24 cellular contexts compared by ENCODE assay signal in the genomic region with DNA sequence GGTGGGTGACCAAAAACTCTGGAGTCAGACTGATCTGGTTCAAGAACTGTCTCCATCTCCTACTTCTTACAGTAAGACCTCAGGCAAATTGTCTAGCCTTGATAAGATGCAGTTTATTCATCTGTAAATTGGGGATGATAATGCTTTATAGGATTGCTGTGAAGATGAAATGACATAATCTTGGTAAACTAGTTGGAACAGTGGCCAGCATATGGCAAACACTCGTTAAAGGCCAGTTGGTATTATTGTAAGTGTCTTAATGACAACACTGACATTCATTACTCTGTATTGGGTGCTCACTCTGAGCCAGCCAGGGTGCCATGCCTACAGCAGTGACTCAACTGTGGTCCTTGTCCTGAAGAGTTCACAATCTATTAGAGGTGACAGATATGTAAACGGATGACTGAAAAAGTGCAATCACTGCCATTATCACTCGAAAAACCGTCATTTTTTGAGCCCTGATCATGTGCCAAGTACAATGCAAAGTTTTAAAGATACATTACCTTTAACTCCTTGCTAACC.
DNase-seq lines count a peak whose midpoint lies in the region; ATAC-seq and TF ChIP-seq lines count a peak whose summit lies in the region.
"Had no signal": no experiment of that assay in that cellular context is flagged by ENCODE, and none has a peak within 500 bp of the region (broad histone marks: within the 10 kb centered on the region; RNA-seq: fewer than 3 reads in every experiment).

No MANE protein-coding gene starts in this region.

- H3K4me3 ChIP-seq in LNCaP clone FGC (ENCODE audit: low read depth, low read length) (no peak overlapping the region), dorsolateral prefrontal cortex (no peak overlapping the region)

- peak; percentile 29 for ATAC-seq in activated T-helper 17 cell treated with anti-CD3 and anti-CD28 coated beads, Interleukin-2, amount 50 U/mL, for 72 hours (replicated peaks)
- no peak for ATAC-seq in GM21723 (IDR thresholded peaks at IDR 0.05; ENCODE audit: unreplicated experiment)

- peaks cover 66% of the 10 kb centered on the region for H3K27me3 Mint-ChIP-seq in activated T-helper 17 cell treated with anti-CD3 and anti-CD28 coated beads, Interleukin-2, amount 50 U/mL, for 72 hours

- DNase-seq in activated effector memory CD4-positive, alpha-beta T cell treated with anti-CD3 and anti-CD28 coated beads, Interleukin-2, amount 50 U/mL, for 16 hours: peak; percentile 55
- no peak for DNase-seq in activated effector memory CD4-positive, alpha-beta T cell treated with Interleukin-2 at 50 U/mL for 16 hours
- DNase-seq in LNCaP clone FGC (ENCODE audit: low read depth) (peak; percentile 95), NOMO-1 treated with dmso at 0.1 percent for 144 hours (lab: John Stamatoyannopoulos, UW; ENCODE audit: unreplicated experiment) (no peak), dorsolateral prefrontal cortex (no peak)
- DNase-seq: C1 segment of cervical spinal cord; CD4-positive, alpha-beta memory T cell; COR-L47; EL; GDM1; HCEC 1CT; MV-4-11; NCI-H1105; NCI-H1436 treated with DMSO at 0.1 percent for 48 hours; NCI-H187 treated with DMSO at 0.1 percent for 48 hours; NCI-H2171 treated with DMSO at 0.1 percent for 48 hours; NCI-H774; RPMI8226; SHP77 had no signal

- H3K4me3 Mint-ChIP-seq in activated T-helper 17 cell treated with anti-CD3 and anti-CD28 coated beads, Interleukin-2, amount 50 U/mL, for 72 hours: no peak overlapping the region
- H3K4me3 Mint-ChIP-seq: CD4-positive, alpha-beta memory T cell; IgD-negative memory B cell had no signal

- TF ChIP-seq CTCF in LNCaP clone FGC (IDR thresholded peaks at IDR 0.05; ENCODE audit: control insufficient read depth, extremely low read depth, insufficient read depth): no peak
- TF ChIP-seq CTCF in dorsolateral prefrontal cortex (IDR thresholded peaks at IDR 0.05 in 54 of 56, conservative IDR thresholded peaks at IDR 0.05 in 2 of 56; ENCODE audit: low read depth in 1 of 56, partially characterized antibody in 56 of 56): no peak

- H3K9me3 Mint-ChIP-seq in activated T-helper 17 cell treated with anti-CD3 and anti-CD28 coated beads, Interleukin-2, amount 50 U/mL, for 72 hours: no peaks in the 10 kb centered on the region

- intact Hi-C loops in dorsolateral prefrontal cortex (cut with DNase I): no loop called here

- no peaks in the 10 kb centered on the region for H3K36me3 Mint-ChIP-seq in activated T-helper 17 cell treated with anti-CD3 and anti-CD28 coated beads, Interleukin-2, amount 50 U/mL, for 72 hours (ENCODE audit: low read depth)
- H3K36me3 Mint-ChIP-seq: CD4-positive, alpha-beta memory T cell had no signal

- no peak overlapping the region for H3K27ac ChIP-seq in dorsolateral prefrontal cortex
- H3K27ac ChIP-seq: HL-60, KMS-11 had no signal

- peaks cover 12% of the 10 kb centered on the region for H3K4me1 Mint-ChIP-seq in activated T-helper 17 cell treated with anti-CD3 and anti-CD28 coated beads, Interleukin-2, amount 50 U/mL, for 72 hours

- no peaks in the 10 kb centered on the region for H3K27me3 ChIP-seq in dorsolateral prefrontal cortex

- no peak overlapping the region for H3K27ac Mint-ChIP-seq in activated T-helper 17 cell treated with anti-CD3 and anti-CD28 coated beads, Interleukin-2, amount 50 U/mL, for 72 hours
- H3K27ac Mint-ChIP-seq: IgD-negative memory B cell had no signal

Comparison
In these comparisons a context has a peak if more than half of its experiments do, and no peak if none do; other contexts are left out.
1. DNase-seq: peak in activated effector memory CD4-positive, alpha-beta T cell treated with anti-CD3 and anti-CD28 coated beads, Interleukin-2, amount 50 U/mL, for 16 hours (single experiment) and LNCaP clone FGC (single experiment); none in activated effector memory CD4-positive, alpha-beta T cell treated with Interleukin-2 at 50 U/mL for 16 hours (single experiment), NOMO-1 treated with dmso at 0.1 percent for 144 hours (single experiment) and dorsolateral prefrontal cortex (0 of 10).